1 cellular context compared by ENCODE assay signal in the genomic region with DNA sequence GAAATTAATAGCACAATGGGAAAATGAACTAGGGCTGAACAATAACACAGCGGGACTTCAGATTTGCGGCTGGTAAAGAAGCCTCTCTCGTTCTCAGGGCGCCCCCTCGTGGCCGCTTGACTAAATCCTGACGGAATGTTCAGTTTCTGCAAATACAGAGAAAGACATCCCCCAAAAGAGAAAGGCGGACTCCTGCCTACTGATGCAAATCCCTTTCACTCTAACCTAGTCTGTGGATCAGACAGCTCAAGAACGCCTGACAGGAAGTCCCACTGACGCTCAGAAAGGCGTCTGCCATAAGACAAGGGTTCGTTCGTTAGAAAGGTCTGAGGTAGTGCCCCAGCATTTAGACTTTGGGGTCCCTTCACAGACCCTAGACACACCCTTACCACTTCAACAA.
TF ChIP-seq lines count a peak whose summit lies in the region.

No MANE protein-coding gene starts in this region.

TF ChIP-seq in H1, 55 proteins besides CTCF, POLR2A, EP300 and RAD21:
- TF ChIP-seq SRF (IDR thresholded peaks at IDR 0.05; ENCODE audit: low read depth, low read length) = no peak
- TF ChIP-seq SIN3A (conservative IDR thresholded peaks at IDR 0.05 in 1 of 2, IDR thresholded peaks at IDR 0.05 in 1 of 2; ENCODE audit: low read depth in 1 of 2, low read length in 2 of 2) = 0 out of 4 replicates have a peak, but pooled peaks of 1 of the 2 experiments have one; percentile 32
- TF ChIP-seq SUZ12 (IDR thresholded peaks at IDR 0.05; ENCODE audit: low read length) = no peak
- no peak for TF ChIP-seq FOSL1 (IDR thresholded peaks at IDR 0.05; ENCODE audit: insufficient read depth, low read depth, low read length)
- TF ChIP-seq POU5F1 (IDR thresholded peaks at IDR 0.05; ENCODE audit: low read depth, low read length) = no peak
- TF ChIP-seq ZNF274 (IDR thresholded peaks at IDR 0.05; ENCODE audit: borderline replicate concordance, extremely low read depth, low read length) = no peak
- TF ChIP-seq SP1 (IDR thresholded peaks at IDR 0.05; ENCODE audit: low read depth, low read length) = no peak
- TF ChIP-seq CHD1 (IDR thresholded peaks at IDR 0.05; ENCODE audit: low read depth, low read length) = no peak
- TF ChIP-seq ASH2L (IDR thresholded peaks at IDR 0.05; ENCODE audit: low read length) = no peak
- TF ChIP-seq YY1 (IDR thresholded peaks at IDR 0.05; ENCODE audit: low read depth, low read length) = 0 out of 2 replicates have a peak, but pooled peaks have one; percentile 51
- no peak for TF ChIP-seq BCL11A (IDR thresholded peaks at IDR 0.05; ENCODE audit: low read depth in 2 of 2, low read length in 2 of 2)
- TF ChIP-seq SAP30 (IDR thresholded peaks at IDR 0.05; ENCODE audit: insufficient read depth, insufficient replicate concordance, low read length) = no peak
- TF ChIP-seq EZH2 (IDR thresholded peaks at IDR 0.05; ENCODE audit: low read depth, low read length, severe bottlenecking) = no peak
- TF ChIP-seq TEAD4 (IDR thresholded peaks at IDR 0.05; ENCODE audit: low read depth, low read length) = peak; percentile 72; the same call in 1 of the 2 replicates
- TF ChIP-seq TAF7 (optimal IDR thresholded peaks at IDR 0.05; ENCODE audit: borderline replicate concordance, low read depth, low read length) = peak; percentile 54
- no peak for TF ChIP-seq JUN (IDR thresholded peaks at IDR 0.05; ENCODE audit: low read depth, low read length)
- TF ChIP-seq TCF12 (IDR thresholded peaks at IDR 0.05; ENCODE audit: low read depth, low read length) = no peak
- TF ChIP-seq BRCA1 (IDR thresholded peaks at IDR 0.05; ENCODE audit: low read depth, low read length) = no peak
- no peak for TF ChIP-seq SIX5 (IDR thresholded peaks at IDR 0.05; ENCODE audit: low read depth, low read length)
- TF ChIP-seq KDM1A (IDR thresholded peaks at IDR 0.05; ENCODE audit: borderline replicate concordance, low read length) = no peak
- no peak for TF ChIP-seq GABPA (IDR thresholded peaks at IDR 0.05; ENCODE audit: borderline replicate concordance, insufficient read depth, low read length)
- TF ChIP-seq PHF8 (conservative IDR thresholded peaks at IDR 0.05; ENCODE audit: low read depth, low read length) = no peak
- TF ChIP-seq CHD2 (IDR thresholded peaks at IDR 0.05; ENCODE audit: low read length) = no peak
- TF ChIP-seq, protein P1, sequence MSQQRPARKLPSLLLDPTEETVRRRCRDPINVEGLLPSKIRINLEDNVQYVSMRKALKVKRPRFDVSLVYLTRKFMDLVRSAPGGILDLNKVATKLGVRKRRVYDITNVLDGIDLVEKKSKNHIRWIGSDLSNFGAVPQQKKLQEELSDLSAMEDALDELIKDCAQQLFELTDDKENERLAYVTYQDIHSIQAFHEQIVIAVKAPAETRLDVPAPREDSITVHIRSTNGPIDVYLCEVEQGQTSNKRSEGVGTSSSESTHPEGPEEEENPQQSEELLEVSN (IDR thresholded peaks at IDR 0.05) = no peak
- no peak for TF ChIP-seq GTF2F1 (IDR thresholded peaks at IDR 0.05; ENCODE audit: borderline replicate concordance, low read depth, low read length)
- 0 out of 2 replicates have a peak, but pooled peaks have one; percentile 0 for TF ChIP-seq SP4 (IDR thresholded peaks at IDR 0.05; ENCODE audit: low read length)
- TF ChIP-seq, protein P2, sequence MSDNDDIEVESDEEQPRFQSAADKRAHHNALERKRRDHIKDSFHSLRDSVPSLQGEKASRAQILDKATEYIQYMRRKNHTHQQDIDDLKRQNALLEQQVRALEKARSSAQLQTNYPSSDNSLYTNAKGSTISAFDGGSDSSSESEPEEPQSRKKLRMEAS (IDR thresholded peaks at IDR 0.05) = no peak
